ENCODE assay signal across 20 cellular contexts in genomic region chr7:148336411-148336810, GRCh38.
DNase-seq lines count a peak whose midpoint lies in the region; ATAC-seq and TF ChIP-seq lines count a peak whose summit lies in the region.
"Had no signal": no experiment of that assay in that cellular context is flagged by ENCODE, and none has a peak within 500 bp of the region (broad histone marks: within the 10 kb centered on the region; RNA-seq: fewer than 3 reads in every experiment).

No MANE protein-coding gene starts in this region.

- H2AFZ ChIP-seq in SK-N-SH (ENCODE audit: low read depth): no peak overlapping the region

- peaks cover 30% of the 10 kb centered on the region for H3K4me1 Mint-ChIP-seq in type B pancreatic cell (ENCODE audit: unreplicated experiment)

- H3K27ac Mint-ChIP-seq in type B pancreatic cell: no peak overlapping the region
- H3K27ac Mint-ChIP-seq: B cell; CD4-positive, CD25-positive, alpha-beta regulatory T cell had no signal

- TF ChIP-seq EP300 in SK-N-SH (IDR thresholded peaks at IDR 0.05; ENCODE audit: borderline replicate concordance in 1 of 2, low read depth in 1 of 2, low read length in 1 of 2): no peak

- H3K9me3 ChIP-seq in SK-N-SH: no peaks in the 10 kb centered on the region
- no peaks in the 10 kb centered on the region for H3K9me3 ChIP-seq in vagina

- no peak overlapping the region for H3K4me3 ChIP-seq in SK-N-SH (ENCODE audit: low read depth in 2 of 2, low read length in 1 of 2)
- H3K4me3 ChIP-seq in astrocyte of the spinal cord (ENCODE audit: low read depth, low read length): no peak overlapping the region
- no peak overlapping the region for H3K4me3 ChIP-seq in vagina

- 56% methylated on average over 3 of the region's 3 CpGs for WGBS in SK-N-SH (ENCODE audit: low lambda C conversion rate)

- no peak overlapping the region for H3K9ac ChIP-seq in SK-N-SH

- no peaks in the 10 kb centered on the region for H3K79me2 ChIP-seq in SK-N-SH (ENCODE audit: insufficient read depth)

- H3K27me3 Mint-ChIP-seq in type B pancreatic cell: peaks cover 74% of the 10 kb centered on the region

- no peak for DNase-seq in SK-N-SH
- DNase-seq in astrocyte of the spinal cord (ENCODE audit: low read depth, low spot score): peak; percentile 15
- DNase-seq in kidney tubule cell (ENCODE audit: low spot score): peak; percentile 62
- DNase-seq in type B pancreatic cell (ENCODE audit: extremely low spot score, unreplicated experiment): no peak
- no peak for DNase-seq in DMS 273 treated with DMSO at 0.1 percent for 48 hours (lab: John Stamatoyannopoulos, UW)
- DNase-seq in vagina (ENCODE audit: extremely low spot score in 2 of 2): no peak
- DNase-seq: CD4-positive, CD25-positive, alpha-beta regulatory T cell; COR-L47; GDM1; Kasumi-1; NCI-H1105 treated with DMSO at 0.1 percent for 48 hours; NCI-H1694; NCI-H2081 treated with DMSO at 0.1 percent for 48 hours; NCI-H446 treated with DMSO at 0.1 percent for 48 hours; SHP77 treated with DMSO at 0.1 percent for 48 hours had no signal

- ATAC-seq in SK-N-SH treated with all-trans-retinoic acid at 6 μM for 48 hours (peak; percentile 4; the same call in 1 of the 3 replicates), esophagus mucosa (no peak)

- H4K20me1 ChIP-seq in SK-N-SH (ENCODE audit: insufficient read depth): no peaks in the 10 kb centered on the region

- no peaks in the 10 kb centered on the region for H3K9me3 Mint-ChIP-seq in type B pancreatic cell

- no peak for TF ChIP-seq CTCF in SK-N-SH (IDR thresholded peaks at IDR 0.05)
- TF ChIP-seq CTCF in astrocyte of the spinal cord (IDR thresholded peaks at IDR 0.05; ENCODE audit: low read depth, low read length): no peak
- TF ChIP-seq CTCF in type B pancreatic cell (conservative IDR thresholded peaks at IDR 0.05): no peak
- no peak for TF ChIP-seq CTCF in vagina (IDR thresholded peaks at IDR 0.05)

- intact Hi-C loops in vagina (cut with DNase I): no loop called here

- H3K9me2 ChIP-seq in SK-N-SH: no peaks in the 10 kb centered on the region

- TF ChIP-seq RAD21 in SK-N-SH (IDR thresholded peaks at IDR 0.05; ENCODE audit: low read length): no peak

- POLR2A ChIA-PET in SK-N-SH (lab: Yijun Ruan, JAX): no interaction called here

- in situ Hi-C loops in astrocyte of the spinal cord (cut with HindIII; ENCODE audit: low sequenced_read_pairs): no loop called here

- no peaks in the 10 kb centered on the region for H3F3A ChIP-seq in SK-N-SH (replicated peaks; ENCODE audit: insufficient read depth)

- H3K4me1 ChIP-seq in SK-N-SH (ENCODE audit: control insufficient read depth in 1 of 2, insufficient read depth in 2 of 2, low read depth in 1 of 2, low read length in 1 of 2) (peaks cover 12 to 18% of the 10 kb centered on the region in 2 experiments; a peak in 3 of 4 replicates), vagina (peaks cover 9% of the 10 kb centered on the region)

- H3K36me3 Mint-ChIP-seq in type B pancreatic cell: no peaks in the 10 kb centered on the region
- H3K36me3 Mint-ChIP-seq: CD4-positive, CD25-positive, alpha-beta regulatory T cell had no signal

- peaks cover 18% of the 10 kb centered on the region; the same call in 1 of the 2 replicates for H3K27me3 ChIP-seq in SK-N-SH (ENCODE audit: insufficient read depth)
- no peaks in the 10 kb centered on the region for H3K27me3 ChIP-seq in vagina

- TF ChIP-seq POLR2A in vagina (IDR thresholded peaks at IDR 0.05): no peak

- H3K27ac ChIP-seq in SK-N-SH (ENCODE audit: low read depth in 2 of 2, low read length in 1 of 2): no peak overlapping the region
- no peak overlapping the region for H3K27ac ChIP-seq in vagina
- H3K27ac ChIP-seq: 22Rv1, HL-60 had no signal

- H3K4me2 ChIP-seq in SK-N-SH: no peak overlapping the region

- H3K4me3 Mint-ChIP-seq in type B pancreatic cell: peak overlapping the region; percentile 14
- H3K4me3 Mint-ChIP-seq: B cell; CD4-positive, CD25-positive, alpha-beta regulatory T cell had no signal

- CTCF ChIA-PET in SK-N-SH (lab: Yijun Ruan, JAX): interaction anchor here (1.3 kb wide), 1 partner anchor 30 kb away, joined by 3 read pairs; no protein-coding TSS in a partner anchor

- H3K36me3 ChIP-seq in SK-N-SH (replicated peaks in 1 of 2; ENCODE audit: control insufficient read depth in 1 of 2, insufficient read depth in 2 of 2, low read length in 1 of 2) (no peaks in the 10 kb centered on the region), vagina (no peaks in the 10 kb centered on the region)

TF ChIP-seq in SK-N-SH treated with all-trans-retinoic acid at 6 μM for 48 hours, 23 proteins besides CTCF, POLR2A, EP300 and RAD21 (continues in another document):
- no peak for TF ChIP-seq ZNF70 (CRISPR knock-in tag; IDR thresholded peaks at IDR 0.05)
- TF ChIP-seq ZNF565 (CRISPR knock-in tag; conservative IDR thresholded peaks at IDR 0.05; ENCODE audit: low read depth): no peak
- no peak for TF ChIP-seq ZC3H10 (CRISPR knock-in tag; IDR thresholded peaks at IDR 0.05)
- no peak for TF ChIP-seq TOX (CRISPR knock-in tag; IDR thresholded peaks at IDR 0.05; ENCODE audit: borderline replicate concordance)
- TF ChIP-seq ARNTL (CRISPR knock-in tag; IDR thresholded peaks at IDR 0.05; ENCODE audit: borderline replicate concordance, low read depth): no peak
- TF ChIP-seq OSR1 (CRISPR knock-in tag; IDR thresholded peaks at IDR 0.05): no peak
- TF ChIP-seq TSHZ2 (CRISPR knock-in tag; IDR thresholded peaks at IDR 0.05): no peak
- TF ChIP-seq ISL1 (CRISPR knock-in tag; IDR thresholded peaks at IDR 0.05): no peak; the same call in 1 of the 2 replicates

TF ChIP-seq in SK-N-SH, 30 proteins besides CTCF, POLR2A, EP300 and RAD21 (continues in another document):
- TF ChIP-seq FOXM1 (IDR thresholded peaks at IDR 0.05; ENCODE audit: low read depth): no peak
- no peak for TF ChIP-seq EZH2phosphoT487 (IDR thresholded peaks at IDR 0.05; ENCODE audit: borderline replicate concordance, low read depth)
- no peak for TF ChIP-seq NFIC (IDR thresholded peaks at IDR 0.05; ENCODE audit: borderline replicate concordance)
- TF ChIP-seq GATA2 (CRISPR knock-in tag; IDR thresholded peaks at IDR 0.05): no peak
- TF ChIP-seq, protein P1, sequence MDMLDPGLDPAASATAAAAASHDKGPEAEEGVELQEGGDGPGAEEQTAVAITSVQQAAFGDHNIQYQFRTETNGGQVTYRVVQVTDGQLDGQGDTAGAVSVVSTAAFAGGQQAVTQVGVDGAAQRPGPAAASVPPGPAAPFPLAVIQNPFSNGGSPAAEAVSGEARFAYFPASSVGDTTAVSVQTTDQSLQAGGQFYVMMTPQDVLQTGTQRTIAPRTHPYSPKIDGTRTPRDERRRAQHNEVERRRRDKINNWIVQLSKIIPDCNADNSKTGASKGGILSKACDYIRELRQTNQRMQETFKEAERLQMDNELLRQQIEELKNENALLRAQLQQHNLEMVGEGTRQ (IDR thresholded peaks at IDR 0.05; ENCODE audit: borderline replicate concordance, low read depth, low read length): no peak
- TF ChIP-seq PBX3 (IDR thresholded peaks at IDR 0.05): no peak
- no peak for TF ChIP-seq GABPA (IDR thresholded peaks at IDR 0.05; ENCODE audit: low read depth)
- no peak for TF ChIP-seq TCF12 (IDR thresholded peaks at IDR 0.05)
- no peak for TF ChIP-seq RCOR1 (IDR thresholded peaks at IDR 0.05; ENCODE audit: low read length)
- TF ChIP-seq, protein P2, sequence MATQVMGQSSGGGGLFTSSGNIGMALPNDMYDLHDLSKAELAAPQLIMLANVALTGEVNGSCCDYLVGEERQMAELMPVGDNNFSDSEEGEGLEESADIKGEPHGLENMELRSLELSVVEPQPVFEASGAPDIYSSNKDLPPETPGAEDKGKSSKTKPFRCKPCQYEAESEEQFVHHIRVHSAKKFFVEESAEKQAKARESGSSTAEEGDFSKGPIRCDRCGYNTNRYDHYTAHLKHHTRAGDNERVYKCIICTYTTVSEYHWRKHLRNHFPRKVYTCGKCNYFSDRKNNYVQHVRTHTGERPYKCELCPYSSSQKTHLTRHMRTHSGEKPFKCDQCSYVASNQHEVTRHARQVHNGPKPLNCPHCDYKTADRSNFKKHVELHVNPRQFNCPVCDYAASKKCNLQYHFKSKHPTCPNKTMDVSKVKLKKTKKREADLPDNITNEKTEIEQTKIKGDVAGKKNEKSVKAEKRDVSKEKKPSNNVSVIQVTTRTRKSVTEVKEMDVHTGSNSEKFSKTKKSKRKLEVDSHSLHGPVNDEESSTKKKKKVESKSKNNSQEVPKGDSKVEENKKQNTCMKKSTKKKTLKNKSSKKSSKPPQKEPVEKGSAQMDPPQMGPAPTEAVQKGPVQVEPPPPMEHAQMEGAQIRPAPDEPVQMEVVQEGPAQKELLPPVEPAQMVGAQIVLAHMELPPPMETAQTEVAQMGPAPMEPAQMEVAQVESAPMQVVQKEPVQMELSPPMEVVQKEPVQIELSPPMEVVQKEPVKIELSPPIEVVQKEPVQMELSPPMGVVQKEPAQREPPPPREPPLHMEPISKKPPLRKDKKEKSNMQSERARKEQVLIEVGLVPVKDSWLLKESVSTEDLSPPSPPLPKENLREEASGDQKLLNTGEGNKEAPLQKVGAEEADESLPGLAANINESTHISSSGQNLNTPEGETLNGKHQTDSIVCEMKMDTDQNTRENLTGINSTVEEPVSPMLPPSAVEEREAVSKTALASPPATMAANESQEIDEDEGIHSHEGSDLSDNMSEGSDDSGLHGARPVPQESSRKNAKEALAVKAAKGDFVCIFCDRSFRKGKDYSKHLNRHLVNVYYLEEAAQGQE (IDR thresholded peaks at IDR 0.05; ENCODE audit: low read depth, low read length): no peak
- no peak for TF ChIP-seq NRF1 (IDR thresholded peaks at IDR 0.05; ENCODE audit: low read depth, low read length)
- no peak for TF ChIP-seq FOXJ3 (CRISPR knock-in tag; IDR thresholded peaks at IDR 0.05)
- TF ChIP-seq FOSL2 (IDR thresholded peaks at IDR 0.05; ENCODE audit: borderline replicate concordance, low read depth): no peak
- TF ChIP-seq ELF1 (IDR thresholded peaks at IDR 0.05): no peak

Comparison
In these comparisons a context has a peak if more than half of its experiments do, and no peak if none do; other contexts are left out.
1. DNase-seq: peak in astrocyte of the spinal cord (single experiment) and kidney tubule cell (single experiment); none in SK-N-SH (single experiment), type B pancreatic cell (single experiment), DMS 273 treated with DMSO at 0.1 percent for 48 hours (single experiment) and vagina (0 of 2).